ENCODE assay signal across 14 cellular contexts in genomic region chr15:99124641-99125040, GRCh38. TPM values are rescaled to one million over a fixed set of nuclear protein-coding genes. Genes with fewer than 3 reads are reported as not detected.
A peak's percentile ranks its signal among the peaks of the same experiment; 100 is the strongest.
DNase-seq lines count a peak whose midpoint lies in the region; ATAC-seq and TF ChIP-seq lines count a peak whose summit lies in the region.
"Had no signal": no experiment of that assay in that cellular context is flagged by ENCODE, and none has a peak within 500 bp of the region (broad histone marks: within the 10 kb centered on the region; RNA-seq: fewer than 3 reads in every experiment).

No MANE protein-coding gene starts in this region.

- H3K9me2 ChIP-seq in SK-N-SH = no peaks in the 10 kb centered on the region

- intact Hi-C loops in esophagus muscularis mucosa (cut with DNase I) = loop anchor here (5.0 kb wide), 1 partner anchor 48 kb away; no protein-coding TSS in a partner anchor
- intact Hi-C loops in vagina (cut with DNase I) = loop anchor here (5.0 kb wide), 1 partner anchor 48 kb away; no protein-coding TSS in a partner anchor

- H3K4me2 ChIP-seq in SK-N-SH (peak overlapping the region; percentile 86), trophoblast cell (ENCODE audit: low read length) (no peak overlapping the region)

- no peak overlapping the region for H3K23ac ChIP-seq in trophoblast cell (ENCODE audit: low read length)

- H3K4me1 ChIP-seq in SK-N-SH (ENCODE audit: control insufficient read depth in 1 of 2, insufficient read depth in 2 of 2, low read depth in 1 of 2, low read length in 1 of 2) (peaks cover 14 to 55% of the 10 kb centered on the region in 2 experiments), esophagus muscularis mucosa (peaks cover 56 to 100% (median 100%) of the 10 kb centered on the region in 4 donors), trophoblast cell (ENCODE audit: control insufficient read depth in 1 of 2, insufficient read depth in 2 of 2, low read length in 2 of 2) (peaks cover 42 to 50% of the 10 kb centered on the region in 2 experiments), vagina (peaks cover 47% of the 10 kb centered on the region)
- H3K4me1 ChIP-seq: parathyroid adenoma had no signal

- peak overlapping the region; percentile 61 for H2AK5ac ChIP-seq in trophoblast cell (ENCODE audit: low read length)

- no peak for ATAC-seq in SK-N-SH treated with all-trans-retinoic acid at 6 μM for 48 hours
- ATAC-seq: activated CD4-positive, alpha-beta T cell treated with anti-CD3 and anti-CD28 coated beads for 36 hours had no signal

- WGBS in SK-N-SH (ENCODE audit: low lambda C conversion rate) = 89% methylated on average over 6 of the region's 8 CpGs
- 65% methylated on average over 3 of the region's 8 CpGs for WGBS in esophagus muscularis mucosa
- WGBS in trophoblast cell (ENCODE audit: extremely low coverage, insufficient coverage, insufficient read length) = no CpG with 5 or more reads among the region's 8 CpGs

- peaks cover 3 to 16% of the 10 kb centered on the region in 2 experiments for H3K36me3 ChIP-seq in SK-N-SH (replicated peaks in 1 of 2; ENCODE audit: control insufficient read depth in 1 of 2, insufficient read depth in 2 of 2, low read length in 1 of 2)
- peaks cover 5 to 77% (median 52%) of the 10 kb centered on the region in 4 donors for H3K36me3 ChIP-seq in esophagus muscularis mucosa
- peaks cover 5 to 18% of the 10 kb centered on the region in 2 experiments for H3K36me3 ChIP-seq in trophoblast cell (ENCODE audit: control insufficient read depth in 1 of 2, insufficient read depth in 2 of 2, low read length in 2 of 2)
- peaks cover 0 to 11% of the 10 kb centered on the region in 2 donors for H3K36me3 ChIP-seq in vagina

- H3K4ac ChIP-seq in trophoblast cell (ENCODE audit: low read depth, low read length) = peak overlapping the region; percentile 47

- TF ChIP-seq POLR2A in esophagus muscularis mucosa (IDR thresholded peaks at IDR 0.05; ENCODE audit: low read depth) (no peak), vagina (IDR thresholded peaks at IDR 0.05) (no peak)

- peak overlapping the region; percentile 93 for H2BK12ac ChIP-seq in trophoblast cell (ENCODE audit: low read length)

- no peaks in the 10 kb centered on the region for H4K20me1 ChIP-seq in SK-N-SH (ENCODE audit: insufficient read depth)

- no peak for DNase-seq in SK-N-SH
- no peak for DNase-seq in esophagus muscularis mucosa (ENCODE audit: extremely low spot score)
- no peak for DNase-seq in trophoblast cell
- DNase-seq in vagina (ENCODE audit: extremely low spot score in 2 of 2) = no peak
- no peak for DNase-seq in GM20000 (ENCODE audit: low spot score)
- DNase-seq in stimulated activated CD8-positive, alpha-beta memory T cell treated with anti-CD3 and anti-CD28 coated beads, Interleukin-4, amount 100 ng/mL, for 48 hours = no peak
- no peak for DNase-seq in amniotic stem cell (lab: John Stamatoyannopoulos, UW)
- DNase-seq: activated CD4-positive, alpha-beta T cell treated with anti-CD3 and anti-CD28 coated beads for 36 hours; stimulated activated naive CD4-positive, alpha-beta T cell had no signal

- peaks cover 31% of the 10 kb centered on the region for H3K79me1 ChIP-seq in trophoblast cell (ENCODE audit: low read length)

- TF ChIP-seq RAD21 in SK-N-SH (IDR thresholded peaks at IDR 0.05; ENCODE audit: low read length) = no peak

- CTCF ChIA-PET in SK-N-SH (lab: Yijun Ruan, JAX) = interaction anchor here (1.4 to 9.7 kb wide), 5 partner anchors 11 to 110 kb away, joined by 3 to 102 read pairs (median 6); partner anchors contain the start of gene SYNM

- peak overlapping the region; percentile 44 for H3K18ac ChIP-seq in trophoblast cell (ENCODE audit: low read length)

- no peak overlapping the region for H4K12ac ChIP-seq in trophoblast cell (ENCODE audit: low read depth, low read length)

- no peak for TF ChIP-seq EP300 in SK-N-SH (IDR thresholded peaks at IDR 0.05; ENCODE audit: borderline replicate concordance in 1 of 2, low read depth in 1 of 2, low read length in 1 of 2)
- no peak for TF ChIP-seq EP300 in esophagus muscularis mucosa (IDR thresholded peaks at IDR 0.05)

- peak overlapping the region; percentile 47 for H2BK5ac ChIP-seq in trophoblast cell (ENCODE audit: low read depth, low read length, poor library complexity)

- H3K27me3 ChIP-seq in SK-N-SH (ENCODE audit: insufficient read depth) (no peaks in the 10 kb centered on the region), esophagus muscularis mucosa (no peaks in the 10 kb centered on the region), trophoblast cell (ENCODE audit: insufficient read depth, low read length) (no peaks in the 10 kb centered on the region), vagina (no peaks in the 10 kb centered on the region)

- H3K14ac ChIP-seq in trophoblast cell (ENCODE audit: low read length) = peak overlapping the region; percentile 73

- peak overlapping the region; percentile 92 for H2BK120ac ChIP-seq in trophoblast cell (ENCODE audit: insufficient read depth, low read length, poor library complexity)

- peak overlapping the region; percentile 43 for H4K8ac ChIP-seq in trophoblast cell (ENCODE audit: low read depth, low read length)

- H2AFZ ChIP-seq in SK-N-SH (ENCODE audit: low read depth) = peak overlapping the region; percentile 75; the same call in 1 of the 2 replicates
- peak overlapping the region; percentile 4 for H2AFZ ChIP-seq in trophoblast cell (ENCODE audit: insufficient read depth, low read length, poor library complexity)
- H2AFZ ChIP-seq: parathyroid adenoma had no signal

- H3K9me3 ChIP-seq in SK-N-SH (no peaks in the 10 kb centered on the region), esophagus muscularis mucosa (no peaks in the 10 kb centered on the region), trophoblast cell (ENCODE audit: insufficient read depth, low read depth, low read length) (peaks cover 2% of the 10 kb centered on the region), vagina (no peaks in the 10 kb centered on the region)
- H3K9me3 ChIP-seq: Caco-2 had no signal

- H4K91ac ChIP-seq in trophoblast cell (ENCODE audit: low read depth, low read length) = peak overlapping the region; percentile 89

- peaks cover 27% of the 10 kb centered on the region for H3F3A ChIP-seq in SK-N-SH (replicated peaks; ENCODE audit: insufficient read depth)

- peak overlapping the region; percentile 95 to 100 for H3K27ac ChIP-seq in SK-N-SH (ENCODE audit: low read depth in 2 of 2, low read length in 1 of 2)
- peak overlapping the region; percentile 97 to 98 (median 98) for H3K27ac ChIP-seq in esophagus muscularis mucosa (replicated peaks in 1 of 4)
- H3K27ac ChIP-seq in trophoblast cell (ENCODE audit: low read depth, low read length) = peak overlapping the region; percentile 89
- peak overlapping the region; percentile 77 for H3K27ac ChIP-seq in vagina
- H3K27ac ChIP-seq: 22Rv1, parathyroid adenoma had no signal

- H3K79me2 ChIP-seq in SK-N-SH (ENCODE audit: insufficient read depth) (no peaks in the 10 kb centered on the region), trophoblast cell (ENCODE audit: control insufficient read depth, insufficient read depth, low read length, poor library complexity) (peaks cover 13% of the 10 kb centered on the region)
- H3K79me2 ChIP-seq: parathyroid adenoma had no signal

- no peak for TF ChIP-seq CTCF in SK-N-SH (IDR thresholded peaks at IDR 0.05)
- no peak for TF ChIP-seq CTCF in esophagus muscularis mucosa (IDR thresholded peaks at IDR 0.05)
- no peak for TF ChIP-seq CTCF in vagina (IDR thresholded peaks at IDR 0.05)
- no peak for TF ChIP-seq CTCF in GM20000 (IDR thresholded peaks at IDR 0.05; ENCODE audit: extremely low read depth, missing control alignments)

- no peak overlapping the region for H3K4me3 ChIP-seq in SK-N-SH (ENCODE audit: low read depth in 2 of 2, low read length in 1 of 2)
- H3K4me3 ChIP-seq in esophagus muscularis mucosa = peak overlapping the region; percentile 9 to 46 (median 37)
- no peak overlapping the region for H3K4me3 ChIP-seq in trophoblast cell (ENCODE audit: low read depth, low read length)
- H3K4me3 ChIP-seq in vagina = no peak overlapping the region
- H3K4me3 ChIP-seq: lung had no signal

- POLR2A ChIA-PET in SK-N-SH (lab: Yijun Ruan, JAX) = no interaction called here

- H3K9ac ChIP-seq in SK-N-SH (no peak overlapping the region), trophoblast cell (ENCODE audit: low read length) (no peak overlapping the region)
- H3K9ac ChIP-seq: parathyroid adenoma had no signal

TF ChIP-seq in SK-N-SH, 30 proteins besides CTCF, POLR2A, EP300 and RAD21 (continues in another document):
- TF ChIP-seq TCF12 (IDR thresholded peaks at IDR 0.05) = no peak
- no peak for TF ChIP-seq FOXM1 (IDR thresholded peaks at IDR 0.05; ENCODE audit: low read depth)
- TF ChIP-seq FOSL2 (IDR thresholded peaks at IDR 0.05; ENCODE audit: borderline replicate concordance, low read depth) = no peak
- TF ChIP-seq MAX (IDR thresholded peaks at IDR 0.05; ENCODE audit: low read depth) = no peak

TF ChIP-seq in SK-N-SH treated with all-trans-retinoic acid at 6 μM for 48 hours, 23 proteins besides CTCF, POLR2A, EP300 and RAD21 (continues in another document):
- no peak for TF ChIP-seq TSHZ2 (CRISPR knock-in tag; IDR thresholded peaks at IDR 0.05)
- no peak for TF ChIP-seq TCF4 (CRISPR knock-in tag; IDR thresholded peaks at IDR 0.05; ENCODE audit: borderline replicate concordance)
- TF ChIP-seq ESRRG (CRISPR knock-in tag; IDR thresholded peaks at IDR 0.05) = no peak

RNA-seq across cellular contexts. Expression of gene SYNM, which starts 19.8 kb away (rescaled TPM):
- polyA plus RNA-seq in SK-N-SH (2012; rRNA removed) = 4.3 and 5.0 TPM in 2 replicates
- polyA plus RNA-seq in SK-N-SH (2012; cell fraction: cytosol; rRNA removed) = 3.8 and 4.1 TPM in 2 replicates
- 8.6 and 10.1 TPM in 2 replicates for polyA plus RNA-seq in SK-N-SH (2012; cell fraction: nucleus; rRNA removed)
- 1,000 to 10,000 TPM; 1,866 to 2,563 (median 2,454) TPM for total RNA-seq in esophagus muscularis mucosa
- 5.9 and 6.1 TPM in 2 replicates for polyA plus RNA-seq in trophoblast cell (2013)
- 62.6 TPM for total RNA-seq in vagina

Comparison
In these comparisons a context has a peak if more than half of its experiments do, and no peak if none do; other contexts are left out.
1. H3K4me3 ChIP-seq: peak in esophagus muscularis mucosa (4 of 4); none in SK-N-SH (0 of 2), trophoblast cell (single experiment) and vagina (0 of 2).
2. RNA of gene SYNM, which starts 19.8 kb away (total RNA-seq): 1,866 to 2,563 TPM in esophagus muscularis mucosa; 62.6 TPM in vagina (single experiment); every median in the first group is over 10 times any median in the second.
3. Peak in every context shown above with its lines, with median percentiles within 50 percentile points of each other: H3K27ac ChIP-seq.